Comparison of ENCODE assay signal across 15 cellular contexts in genomic region chr13:80010846-80011245, GRCh38.
A peak's percentile ranks its signal among the peaks of the same experiment; 100 is the strongest.
DNase-seq lines count a peak whose midpoint lies in the region; TF ChIP-seq lines count a peak whose summit lies in the region.
"Had no signal": no experiment of that assay in that cellular context is flagged by ENCODE, and none has a peak within 500 bp of the region (broad histone marks: within the 10 kb centered on the region; RNA-seq: fewer than 3 reads in every experiment).

No MANE protein-coding gene starts in this region.

- H3K4me3 Mint-ChIP-seq in activated CD4-positive, alpha-beta memory T cell treated with anti-CD3 and anti-CD28 coated beads for 36 hours: no peak overlapping the region
- H3K4me3 Mint-ChIP-seq: CD14-positive monocyte had no signal

- no peak overlapping the region for H3K27ac Mint-ChIP-seq in activated CD4-positive, alpha-beta memory T cell treated with anti-CD3 and anti-CD28 coated beads for 36 hours
- H3K27ac Mint-ChIP-seq: CD14-positive monocyte had no signal

- CTCF ChIA-PET in GM10248 (lab: Yijun Ruan, JAX): interaction anchor here (1.5 kb wide), 1 partner anchor 12 kb away, joined by 4 read pairs; no protein-coding TSS in a partner anchor
- CTCF ChIA-PET in activated CD4-positive, alpha-beta memory T cell treated with anti-CD3 and anti-CD28 coated beads for 36 hours (lab: Charles Lee): no interaction called here

- POLR2A ChIA-PET in GM10248 (lab: Yijun Ruan, JAX): no interaction called here
- POLR2A ChIA-PET in activated CD4-positive, alpha-beta memory T cell treated with anti-CD3 and anti-CD28 coated beads for 36 hours (lab: Charles Lee): interaction anchor here (0.5 kb wide), 1 partner anchor 373 kb away, joined by 3 read pairs; no protein-coding TSS in a partner anchor

- no peaks in the 10 kb centered on the region for H3K27me3 Mint-ChIP-seq in activated CD4-positive, alpha-beta memory T cell treated with anti-CD3 and anti-CD28 coated beads for 36 hours

- TF ChIP-seq CTCF in GM10248 (IDR thresholded peaks at IDR 0.05; ENCODE audit: control extremely low read depth, extremely low read depth, low read depth, missing control alignments): no peak

- intact Hi-C loops in activated CD4-positive, alpha-beta memory T cell treated with anti-CD3 and anti-CD28 coated beads for 36 hours (cut with micrococcal nuclease): no loop called here

- no peaks in the 10 kb centered on the region for H3K9me3 Mint-ChIP-seq in activated CD4-positive, alpha-beta memory T cell treated with anti-CD3 and anti-CD28 coated beads for 36 hours

- no peaks in the 10 kb centered on the region for H3K36me3 Mint-ChIP-seq in activated CD4-positive, alpha-beta memory T cell treated with anti-CD3 and anti-CD28 coated beads for 36 hours
- H3K36me3 Mint-ChIP-seq: CD14-positive monocyte had no signal

- H3K4me1 Mint-ChIP-seq in activated CD4-positive, alpha-beta memory T cell treated with anti-CD3 and anti-CD28 coated beads for 36 hours (ENCODE audit: low read depth): no peaks in the 10 kb centered on the region
- H3K4me1 Mint-ChIP-seq: CD14-positive monocyte had no signal

- H3K27ac ChIP-seq in layer of hippocampus (ENCODE audit: low read depth, low read length): peak overlapping the region; percentile 80

- peak; percentile 89 for DNase-seq in Ammon's horn (ENCODE audit: low spot score)
- DNase-seq in cerebellum (ENCODE audit: low spot score): peak; percentile 31
- DNase-seq in pons (ENCODE audit: low spot score): peak; percentile 93
- DNase-seq in NCI-H510A treated with DMSO at 0.1 percent for 48 hours (lab: John Stamatoyannopoulos, UW): no peak
- no peak for DNase-seq in GM10248 (ENCODE audit: extremely low spot score)
- DNase-seq in NCI-H1930 (lab: John Stamatoyannopoulos, UW): no peak
- no peak for DNase-seq in activated CD4-positive, alpha-beta memory T cell treated with anti-CD3 and anti-CD28 coated beads for 36 hours
- DNase-seq: COR-L47, DMS153, EL, KG1, NCI-H446, NCI-H82 had no signal

- no peaks in the 10 kb centered on the region for H3K27me3 ChIP-seq in layer of hippocampus (ENCODE audit: control insufficient read depth, insufficient read depth, low read length)

Comparison
In these comparisons a context has a peak if more than half of its experiments do, and no peak if none do; other contexts are left out.
1. DNase-seq: peak in Ammon's horn (single experiment), cerebellum (single experiment) and pons (single experiment); none in NCI-H510A treated with DMSO at 0.1 percent for 48 hours (single experiment), GM10248 (single experiment), NCI-H1930 (0 of 2) and activated CD4-positive, alpha-beta memory T cell treated with anti-CD3 and anti-CD28 coated beads for 36 hours (single experiment).